Comparison of ENCODE assay signal across 13 cellular contexts in the genomic region with DNA sequence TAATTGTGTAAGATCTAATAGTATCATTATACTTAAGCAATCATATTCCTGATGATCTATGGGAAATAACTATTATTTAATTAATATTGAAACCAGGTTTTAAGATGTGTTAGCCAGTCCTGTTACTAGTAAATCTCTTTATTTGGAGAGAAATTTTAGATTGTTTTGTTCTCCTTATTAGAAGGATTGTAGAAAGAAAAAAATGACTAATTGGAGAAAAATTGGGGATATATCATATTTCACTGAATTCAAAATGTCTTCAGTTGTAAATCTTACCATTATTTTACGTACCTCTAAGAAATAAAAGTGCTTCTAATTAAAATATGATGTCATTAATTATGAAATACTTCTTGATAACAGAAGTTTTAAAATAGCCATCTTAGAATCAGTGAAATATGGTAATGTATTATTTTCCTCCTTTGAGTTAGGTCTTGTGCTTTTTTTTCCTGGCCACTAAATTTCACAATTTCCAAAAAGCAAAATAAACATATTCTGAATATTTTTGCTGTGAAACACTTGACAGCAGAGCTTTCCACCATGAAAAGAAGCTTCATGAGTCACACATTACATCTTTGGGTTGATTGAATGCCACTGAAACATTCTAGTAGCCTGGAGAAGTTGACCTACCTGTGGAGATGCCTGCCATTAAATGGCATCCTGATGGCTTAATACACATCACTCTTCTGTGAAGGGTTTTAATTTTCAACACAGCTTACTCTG. TPM values are rescaled to one million over a fixed set of nuclear protein-coding genes. Genes with fewer than 3 reads are reported as not detected.
A peak's percentile ranks its signal among the peaks of the same experiment; 100 is the strongest.
DNase-seq lines count a peak whose midpoint lies in the region; ATAC-seq, FAIRE-seq and TF ChIP-seq lines count a peak whose summit lies in the region.
"Had no signal": no experiment of that assay in that cellular context is flagged by ENCODE, and none has a peak within 500 bp of the region (broad histone marks: within the 10 kb centered on the region; RNA-seq: fewer than 3 reads in every experiment).

No MANE protein-coding gene starts in this region.

- H3K4me3 Mint-ChIP-seq in T-helper 17 cell = peak overlapping the region; percentile 52
- H3K4me3 Mint-ChIP-seq: endodermal cell had no signal

- DNase-seq in GM19239 (ENCODE audit: insufficient read length, low spot score) = no peak
- no peak for DNase-seq in T-helper 17 cell
- peak; percentile 62 for DNase-seq in fibroblast of villous mesenchyme (ENCODE audit: low read depth)
- DNase-seq in NOMO-1 treated with DMSO at 0.1 percent for 48 hours (lab: John Stamatoyannopoulos, UW; ENCODE audit: unreplicated experiment) = no peak
- no peak for DNase-seq in testis
- DNase-seq in hypothalamus (lab: John Stamatoyannopoulos, UW) = no peak
- DNase-seq: activated naive CD4-positive, alpha-beta T cell treated with Interleukin-2 at 50 U/mL for 16 hours; endodermal cell; Karpas-422; right cardiac atrium had no signal

- H3K36me3 Mint-ChIP-seq in T-helper 17 cell (ENCODE audit: low read depth) = peaks cover 19% of the 10 kb centered on the region

- TF ChIP-seq CTCF in fibroblast of villous mesenchyme (IDR thresholded peaks at IDR 0.05; ENCODE audit: insufficient read depth, low read depth, low read length) = no peak
- TF ChIP-seq CTCF in testis (IDR thresholded peaks at IDR 0.05) = no peak

- H3K9me3 ChIP-seq in T-helper 17 cell (ENCODE audit: control insufficient read depth, low read length, poor library complexity, severe bottlenecking) (no peaks in the 10 kb centered on the region), testis (no peaks in the 10 kb centered on the region)

- TF ChIP-seq POLR2A in testis (IDR thresholded peaks at IDR 0.05) = no peak

- H2AFZ ChIP-seq in ACC112 (ENCODE audit: low read length, unreplicated experiment) = peak overlapping the region; percentile 1

- H3K79me2 ChIP-seq in ACC112 (ENCODE audit: control insufficient read depth, insufficient read depth, low read length, unreplicated experiment) = peaks cover 14% of the 10 kb centered on the region

- H3K36me3 ChIP-seq in ACC112 (ENCODE audit: insufficient read depth, low read length) = peaks cover 10% of the 10 kb centered on the region; the same call in 1 of the 2 replicates
- H3K36me3 ChIP-seq in testis (ENCODE audit: low read depth, missing control alignments) = no peaks in the 10 kb centered on the region

- H3K27ac ChIP-seq in ACC112 (ENCODE audit: low read depth, low read length) = peak overlapping the region; percentile 58
- no peak overlapping the region for H3K27ac ChIP-seq in testis

- H3K4me1 ChIP-seq in ACC112 (ENCODE audit: control insufficient read depth, insufficient read depth, low read length, unreplicated experiment) (peaks cover 50% of the 10 kb centered on the region), testis (no peaks in the 10 kb centered on the region)

- intact Hi-C loops in testis (cut with DNase I; ENCODE audit: low total_unique reads) = no loop called here

- H3K27me3 Mint-ChIP-seq in T-helper 17 cell = no peaks in the 10 kb centered on the region

- H3K27ac Mint-ChIP-seq in T-helper 17 cell = peak overlapping the region; percentile 100
- H3K27ac Mint-ChIP-seq: endodermal cell had no signal

- 93 to 97% methylated on average over 1 of the region's 1 CpG for WGBS in testis, 2 donors

- ATAC-seq in T-helper 17 cell (no peak), HG03460 (IDR thresholded peaks at IDR 0.05; ENCODE audit: unreplicated experiment) (no peak)
- ATAC-seq: right cardiac atrium, Right ventricle myocardium inferior had no signal

- FAIRE-seq in GM19239 (lab: Jason Lieb, UNC) = peak; percentile 70

- H3K4me3 ChIP-seq in ACC112 (ENCODE audit: low read depth, low read length) (peak overlapping the region; percentile 2; the same call in 1 of the 2 replicates), fibroblast of villous mesenchyme (ENCODE audit: low read depth, low read length) (no peak overlapping the region), testis (no peak overlapping the region)

- peaks cover 48% of the 10 kb centered on the region for H3K4me1 Mint-ChIP-seq in T-helper 17 cell

- H3K27me3 ChIP-seq in ACC112 (ENCODE audit: insufficient read depth, low read length) = no peaks in the 10 kb centered on the region
- H3K27me3 ChIP-seq in testis = no peaks in the 10 kb centered on the region

RNA-seq across cellular contexts. Expression of a gene that starts 6.4 kb away (rescaled TPM):
- total RNA-seq in T-helper 17 cell = 100 to 1,000 TPM; 117 to 139 TPM
- total RNA-seq in fibroblast of villous mesenchyme = 0.64 and 8.2 TPM in 2 replicates
- total RNA-seq in testis = 10 to 100 TPM in 1 of 2 donors, 1 to 10 TPM in 1; 6.4 to 10.9 TPM
- polyA plus RNA-seq in testis (ENCODE audit: insufficient read depth, low read depth, low replicate concordance) = 6.2 TPM

RNA-seq across cellular contexts. Expression of a gene that starts 23.3 kb away (rescaled TPM):
- 10 to 100 TPM; 76.6 to 77.9 TPM for total RNA-seq in T-helper 17 cell
- 63.5 and 108 TPM in 2 replicates for total RNA-seq in fibroblast of villous mesenchyme
- total RNA-seq in testis = 10 to 100 TPM; 62.7 to 73.1 TPM
- 41.3 TPM for polyA plus RNA-seq in testis (ENCODE audit: insufficient read depth, low read depth, low replicate concordance)

Comparison
In these comparisons a context has a peak if more than half of its experiments do, and no peak if none do; other contexts are left out.
1. RNA of a gene that starts 6.4 kb away (total RNA-seq): 117 to 139 TPM in T-helper 17 cell; 6.4 to 10.9 TPM in testis and 0.64 to 8.2 TPM in fibroblast of villous mesenchyme; every median in the first group is over 4 times any median in the second.